In the genomic region with DNA sequence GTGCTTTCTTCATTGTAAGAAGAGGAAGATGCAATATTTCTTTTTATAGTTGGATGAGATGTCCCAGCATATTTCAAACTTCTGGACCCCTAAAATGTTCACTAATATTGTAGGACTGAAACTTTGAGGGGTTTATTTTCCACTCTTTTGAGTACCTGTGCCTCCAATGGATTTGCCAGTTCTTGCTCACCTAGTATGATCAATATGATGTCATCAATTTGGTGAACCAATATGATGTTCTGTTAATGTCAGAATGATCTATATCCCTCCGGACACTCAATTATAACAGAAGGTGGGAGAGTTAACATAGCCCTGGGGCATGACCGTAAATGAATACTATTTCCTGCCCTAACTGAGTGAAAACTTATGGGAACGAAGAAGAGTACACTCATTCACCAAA, we compare ENCODE assay signal across 7 cellular contexts.
"Had no signal": no experiment of that assay in that cellular context is flagged by ENCODE, and none has a peak within 500 bp of the region (broad histone marks: within the 10 kb centered on the region; RNA-seq: fewer than 3 reads in every experiment).

No MANE protein-coding gene starts in this region.

- FAIRE-seq: HTR-8/SVneo, K562 had no signal

- H3K9ac ChIP-seq: KMS-11 had no signal

- H3K27ac ChIP-seq: HL-60, KMS-11 had no signal

- ATAC-seq: K562 had no signal

- H3K4me2 ChIP-seq: KMS-11 had no signal

- DNase-seq: IMR-90, KBM-7, KG1 had no signal

- H3K4me3 ChIP-seq: K562 had no signal
